ENCODE assay signal across 1 cellular context in genomic region chrX:72572248-72573157, GRCh38.
TF ChIP-seq lines count a peak whose summit lies in the region.

Gene HDAC8 (minus strand): TSS chrX:72572843. CDS start chrX:72572761, 82 bp downstream.

TF ChIP-seq in HCT116, 20 proteins besides CTCF, POLR2A, EP300 and RAD21 (continued from another document):
- TF ChIP-seq EGR1 (IDR thresholded peaks at IDR 0.05; ENCODE audit: low read depth) (no peak), JUND (IDR thresholded peaks at IDR 0.05) (no peak), SIN3A (IDR thresholded peaks at IDR 0.05; ENCODE audit: low read depth) (no peak), SP1 (IDR thresholded peaks at IDR 0.05; ENCODE audit: low read depth) (peak; percentile 67), POLR2AphosphoS5 (IDR thresholded peaks at IDR 0.05; ENCODE audit: low read depth, low read length) (peak; percentile 46), ELF1 (IDR thresholded peaks at IDR 0.05; ENCODE audit: borderline replicate concordance, low read depth) (peak; percentile 57; the same call in 1 of the 2 replicates), SRF (IDR thresholded peaks at IDR 0.05; ENCODE audit: low read depth) (peak; percentile 42; the same call in 1 of the 2 replicates), CEBPB (IDR thresholded peaks at IDR 0.05; ENCODE audit: low read depth) (no peak), TCF7L2 (IDR thresholded peaks at IDR 0.05; ENCODE audit: borderline replicate concordance, extremely low read depth, insufficient read depth, insufficient read length) (peak; percentile 89)
- TF ChIP-seq, protein P1, sequence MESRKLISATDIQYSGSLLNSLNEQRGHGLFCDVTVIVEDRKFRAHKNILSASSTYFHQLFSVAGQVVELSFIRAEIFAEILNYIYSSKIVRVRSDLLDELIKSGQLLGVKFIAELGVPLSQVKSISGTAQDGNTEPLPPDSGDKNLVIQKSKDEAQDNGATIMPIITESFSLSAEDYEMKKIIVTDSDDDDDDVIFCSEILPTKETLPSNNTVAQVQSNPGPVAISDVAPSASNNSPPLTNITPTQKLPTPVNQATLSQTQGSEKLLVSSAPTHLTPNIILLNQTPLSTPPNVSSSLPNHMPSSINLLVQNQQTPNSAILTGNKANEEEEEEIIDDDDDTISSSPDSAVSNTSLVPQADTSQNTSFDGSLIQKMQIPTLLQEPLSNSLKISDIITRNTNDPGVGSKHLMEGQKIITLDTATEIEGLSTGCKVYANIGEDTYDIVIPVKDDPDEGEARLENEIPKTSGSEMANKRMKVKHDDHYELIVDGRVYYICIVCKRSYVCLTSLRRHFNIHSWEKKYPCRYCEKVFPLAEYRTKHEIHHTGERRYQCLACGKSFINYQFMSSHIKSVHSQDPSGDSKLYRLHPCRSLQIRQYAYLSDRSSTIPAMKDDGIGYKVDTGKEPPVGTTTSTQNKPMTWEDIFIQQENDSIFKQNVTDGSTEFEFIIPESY (IDR thresholded peaks at IDR 0.05; ENCODE audit: extremely low read depth, insufficient replicate concordance, low read length) = no peak
